9 cellular contexts compared by ENCODE assay signal in the genomic region with DNA sequence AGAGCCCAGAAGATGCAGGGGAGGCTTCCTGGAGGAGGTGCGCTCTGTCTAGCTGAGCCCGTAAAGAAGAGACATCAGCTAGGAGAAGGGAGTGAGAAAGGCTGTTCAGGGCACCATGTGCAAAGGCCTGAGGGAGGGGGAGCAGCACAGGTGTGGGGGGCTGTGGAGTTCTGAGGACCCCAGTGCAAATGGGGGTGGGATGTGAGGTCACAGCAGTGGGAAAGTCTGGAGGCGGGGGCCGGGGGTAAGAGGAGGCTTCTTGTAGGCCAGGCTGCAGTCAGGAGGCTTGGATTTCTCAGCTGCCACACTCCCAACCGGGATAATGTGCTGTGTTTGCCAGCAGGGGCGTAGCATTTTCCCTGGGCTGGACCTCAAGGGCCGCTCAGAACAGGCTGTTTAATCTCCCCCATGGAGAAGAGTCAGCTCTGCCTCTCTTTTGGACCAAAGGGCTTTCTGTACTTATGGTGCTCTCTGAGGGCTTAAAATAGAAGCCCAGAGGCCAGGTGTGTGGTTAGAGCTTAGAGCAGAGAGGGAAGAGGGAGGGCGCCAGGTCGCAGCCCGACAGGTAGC. TPM values are rescaled to one million over a fixed set of nuclear protein-coding genes. Genes with fewer than 3 reads are reported as not detected.
DNase-seq lines count a peak whose midpoint lies in the region; ATAC-seq and TF ChIP-seq lines count a peak whose summit lies in the region.
"Had no signal": no experiment of that assay in that cellular context is flagged by ENCODE, and none has a peak within 500 bp of the region (broad histone marks: within the 10 kb centered on the region; RNA-seq: fewer than 3 reads in every experiment).

No MANE protein-coding gene starts in this region.

- H3K9ac ChIP-seq in SK-N-SH (no peak overlapping the region), liver (ENCODE audit: low read depth in 1 of 2, low read length in 2 of 2) (no peak overlapping the region)

- 86% methylated on average over 10 of the region's 10 CpGs for WGBS in SK-N-SH (ENCODE audit: low lambda C conversion rate)
- WGBS in liver = 86% methylated on average over 10 of the region's 10 CpGs

- CTCF ChIA-PET in SK-N-SH (lab: Yijun Ruan, JAX) = interaction anchor here (1.4 to 1.5 kb wide), 2 partner anchors 46 to 164 kb away, joined by 3 read pairs; no protein-coding TSS in a partner anchor

- H3K36me3 ChIP-seq in SK-N-SH (replicated peaks in 1 of 2; ENCODE audit: control insufficient read depth in 1 of 2, insufficient read depth in 2 of 2, low read length in 1 of 2) (no peaks in the 10 kb centered on the region), liver (ENCODE audit: control insufficient read depth in 4 of 4, insufficient read depth in 3 of 4, low read depth in 1 of 4, low read length in 3 of 4) (no peaks in the 10 kb centered on the region), uterus (no peaks in the 10 kb centered on the region)

- H3K4me1 ChIP-seq in SK-N-SH (ENCODE audit: control insufficient read depth in 1 of 2, insufficient read depth in 2 of 2, low read depth in 1 of 2, low read length in 1 of 2) (peaks cover 0 to 29% of the 10 kb centered on the region in 2 experiments; a peak in 1 of 4 replicates), liver (ENCODE audit: control insufficient read depth in 4 of 4, insufficient read depth in 4 of 4, low read length in 3 of 4) (peaks cover 0 to under 1% (median 0%) of the 10 kb centered on the region in 4 donors), uterus (peaks cover 0 to 28% of the 10 kb centered on the region in 2 donors)

- no peaks in the 10 kb centered on the region for H3K9me3 ChIP-seq in SK-N-SH
- H3K9me3 ChIP-seq in liver (ENCODE audit: control insufficient read depth in 4 of 4, low read length in 3 of 4) = no peaks in the 10 kb centered on the region
- no peaks in the 10 kb centered on the region for H3K9me3 ChIP-seq in uterus

- peaks cover 13% of the 10 kb centered on the region; the same call in 1 of the 2 replicates for H3K79me2 ChIP-seq in SK-N-SH (ENCODE audit: insufficient read depth)

- no peaks in the 10 kb centered on the region for H3K27me3 ChIP-seq in SK-N-SH (ENCODE audit: insufficient read depth)
- H3K27me3 ChIP-seq in liver (ENCODE audit: control insufficient read depth in 4 of 4, insufficient read depth in 4 of 4, low read length in 3 of 4) = no peaks in the 10 kb centered on the region
- H3K27me3 ChIP-seq in uterus = no peaks in the 10 kb centered on the region

- no peaks in the 10 kb centered on the region for H3K9me2 ChIP-seq in SK-N-SH

- TF ChIP-seq RAD21 in SK-N-SH (IDR thresholded peaks at IDR 0.05; ENCODE audit: low read length) = no peak
- peak in 1 of 2 donors; percentile 18 for TF ChIP-seq RAD21 in liver (IDR thresholded peaks at IDR 0.05)

- ATAC-seq in SK-N-SH treated with all-trans-retinoic acid at 6 μM for 48 hours (peak; percentile 29; the same call in 2 of the 3 replicates), GM21576 (IDR thresholded peaks at IDR 0.05; ENCODE audit: unreplicated experiment) (no peak)

- TF ChIP-seq POLR2A in uterus (IDR thresholded peaks at IDR 0.05) = no peak

- TF ChIP-seq CTCF in SK-N-SH (IDR thresholded peaks at IDR 0.05) (no peak), liver (IDR thresholded peaks at IDR 0.05; ENCODE audit: low read depth, low read length, missing input control) (peak; percentile 10), uterus (IDR thresholded peaks at IDR 0.05) (peak; percentile 40 to 55 (median 44))

- peaks cover 4% of the 10 kb centered on the region for H3F3A ChIP-seq in SK-N-SH (replicated peaks; ENCODE audit: insufficient read depth)

- 0 out of 2 replicates have a peak, but pooled peaks cover 3% of the 10 kb centered on the region for H4K20me1 ChIP-seq in SK-N-SH (ENCODE audit: insufficient read depth)

- H3K4me3 ChIP-seq in SK-N-SH (ENCODE audit: low read depth in 2 of 2, low read length in 1 of 2) (no peak overlapping the region), liver (ENCODE audit: low read depth in 1 of 3, low read length in 3 of 3) (no peak overlapping the region), uterus (no peak overlapping the region)

- intact Hi-C loops in uterus (cut with DNase I; ENCODE audit: low total_unique reads) = loop anchor here (10.0 kb wide), 1 partner anchor 82 kb away; no protein-coding TSS in a partner anchor

- POLR2A ChIA-PET in SK-N-SH (lab: Yijun Ruan, JAX) = no interaction called here

- H3K27ac ChIP-seq in SK-N-SH (ENCODE audit: low read depth in 2 of 2, low read length in 1 of 2) (no peak overlapping the region), liver (ENCODE audit: low read depth in 1 of 2, low read length in 2 of 2) (peak overlapping the region; percentile 30 to 37), uterus (peak overlapping the region; percentile 64 to 98)
- H3K27ac ChIP-seq: C4-2B had no signal

- H2AFZ ChIP-seq in SK-N-SH (ENCODE audit: low read depth) = no peak overlapping the region

- no peak for TF ChIP-seq EP300 in SK-N-SH (IDR thresholded peaks at IDR 0.05; ENCODE audit: borderline replicate concordance in 1 of 2, low read depth in 1 of 2, low read length in 1 of 2)

- DNase-seq in SK-N-SH (no peak), cerebellar cortex (ENCODE audit: low spot score) (peak; percentile 22), uterus (peak; percentile 62 to 68), SHP77 (lab: John Stamatoyannopoulos, UW) (no peak), NCI-H446 treated with DMSO at 0.1 percent for 48 hours (lab: John Stamatoyannopoulos, UW) (no peak)

- H3K4me2 ChIP-seq in SK-N-SH = no peak overlapping the region

TF ChIP-seq in SK-N-SH treated with all-trans-retinoic acid at 6 μM for 48 hours, 23 proteins besides CTCF, POLR2A, EP300 and RAD21:
- TF ChIP-seq CSDC2 (CRISPR knock-in tag; IDR thresholded peaks at IDR 0.05) = no peak
- no peak for TF ChIP-seq RARB (CRISPR knock-in tag; IDR thresholded peaks at IDR 0.05)
- no peak for TF ChIP-seq OSR1 (CRISPR knock-in tag; IDR thresholded peaks at IDR 0.05)
- TF ChIP-seq TOX (CRISPR knock-in tag; IDR thresholded peaks at IDR 0.05; ENCODE audit: borderline replicate concordance) = no peak
- TF ChIP-seq ZNF8 (CRISPR knock-in tag; IDR thresholded peaks at IDR 0.05) = no peak

TF ChIP-seq in SK-N-SH, 30 proteins besides CTCF, POLR2A, EP300 and RAD21 (continues in another document):
- TF ChIP-seq CHD2 (IDR thresholded peaks at IDR 0.05; ENCODE audit: low read length, partially characterized antibody) (no peak), SIN3A (IDR thresholded peaks at IDR 0.05; ENCODE audit: borderline replicate concordance, low read depth, low read length) (no peak), RCOR1 (IDR thresholded peaks at IDR 0.05; ENCODE audit: low read length) (no peak)
- TF ChIP-seq, protein P1, sequence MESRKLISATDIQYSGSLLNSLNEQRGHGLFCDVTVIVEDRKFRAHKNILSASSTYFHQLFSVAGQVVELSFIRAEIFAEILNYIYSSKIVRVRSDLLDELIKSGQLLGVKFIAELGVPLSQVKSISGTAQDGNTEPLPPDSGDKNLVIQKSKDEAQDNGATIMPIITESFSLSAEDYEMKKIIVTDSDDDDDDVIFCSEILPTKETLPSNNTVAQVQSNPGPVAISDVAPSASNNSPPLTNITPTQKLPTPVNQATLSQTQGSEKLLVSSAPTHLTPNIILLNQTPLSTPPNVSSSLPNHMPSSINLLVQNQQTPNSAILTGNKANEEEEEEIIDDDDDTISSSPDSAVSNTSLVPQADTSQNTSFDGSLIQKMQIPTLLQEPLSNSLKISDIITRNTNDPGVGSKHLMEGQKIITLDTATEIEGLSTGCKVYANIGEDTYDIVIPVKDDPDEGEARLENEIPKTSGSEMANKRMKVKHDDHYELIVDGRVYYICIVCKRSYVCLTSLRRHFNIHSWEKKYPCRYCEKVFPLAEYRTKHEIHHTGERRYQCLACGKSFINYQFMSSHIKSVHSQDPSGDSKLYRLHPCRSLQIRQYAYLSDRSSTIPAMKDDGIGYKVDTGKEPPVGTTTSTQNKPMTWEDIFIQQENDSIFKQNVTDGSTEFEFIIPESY (IDR thresholded peaks at IDR 0.05; ENCODE audit: borderline replicate concordance, low read depth) = no peak

TF ChIP-seq in liver, 16 proteins besides CTCF, POLR2A, EP300 and RAD21 (continues in another document):
- TF ChIP-seq HNF4G (IDR thresholded peaks at IDR 0.05) (no peak), NR2F2 (IDR thresholded peaks at IDR 0.05) (no peak), EGR1 (IDR thresholded peaks at IDR 0.05; ENCODE audit: low read depth in 2 of 2) (no peak), GABPA (IDR thresholded peaks at IDR 0.05 in 1 of 2, conservative IDR thresholded peaks at IDR 0.05 in 1 of 2) (no peak), RXRA (IDR thresholded peaks at IDR 0.05) (no peak)
- TF ChIP-seq, protein P2, sequence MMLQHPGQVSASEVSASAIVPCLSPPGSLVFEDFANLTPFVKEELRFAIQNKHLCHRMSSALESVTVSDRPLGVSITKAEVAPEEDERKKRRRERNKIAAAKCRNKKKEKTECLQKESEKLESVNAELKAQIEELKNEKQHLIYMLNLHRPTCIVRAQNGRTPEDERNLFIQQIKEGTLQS (IDR thresholded peaks at IDR 0.05) = no peak
- TF ChIP-seq, protein P3, sequence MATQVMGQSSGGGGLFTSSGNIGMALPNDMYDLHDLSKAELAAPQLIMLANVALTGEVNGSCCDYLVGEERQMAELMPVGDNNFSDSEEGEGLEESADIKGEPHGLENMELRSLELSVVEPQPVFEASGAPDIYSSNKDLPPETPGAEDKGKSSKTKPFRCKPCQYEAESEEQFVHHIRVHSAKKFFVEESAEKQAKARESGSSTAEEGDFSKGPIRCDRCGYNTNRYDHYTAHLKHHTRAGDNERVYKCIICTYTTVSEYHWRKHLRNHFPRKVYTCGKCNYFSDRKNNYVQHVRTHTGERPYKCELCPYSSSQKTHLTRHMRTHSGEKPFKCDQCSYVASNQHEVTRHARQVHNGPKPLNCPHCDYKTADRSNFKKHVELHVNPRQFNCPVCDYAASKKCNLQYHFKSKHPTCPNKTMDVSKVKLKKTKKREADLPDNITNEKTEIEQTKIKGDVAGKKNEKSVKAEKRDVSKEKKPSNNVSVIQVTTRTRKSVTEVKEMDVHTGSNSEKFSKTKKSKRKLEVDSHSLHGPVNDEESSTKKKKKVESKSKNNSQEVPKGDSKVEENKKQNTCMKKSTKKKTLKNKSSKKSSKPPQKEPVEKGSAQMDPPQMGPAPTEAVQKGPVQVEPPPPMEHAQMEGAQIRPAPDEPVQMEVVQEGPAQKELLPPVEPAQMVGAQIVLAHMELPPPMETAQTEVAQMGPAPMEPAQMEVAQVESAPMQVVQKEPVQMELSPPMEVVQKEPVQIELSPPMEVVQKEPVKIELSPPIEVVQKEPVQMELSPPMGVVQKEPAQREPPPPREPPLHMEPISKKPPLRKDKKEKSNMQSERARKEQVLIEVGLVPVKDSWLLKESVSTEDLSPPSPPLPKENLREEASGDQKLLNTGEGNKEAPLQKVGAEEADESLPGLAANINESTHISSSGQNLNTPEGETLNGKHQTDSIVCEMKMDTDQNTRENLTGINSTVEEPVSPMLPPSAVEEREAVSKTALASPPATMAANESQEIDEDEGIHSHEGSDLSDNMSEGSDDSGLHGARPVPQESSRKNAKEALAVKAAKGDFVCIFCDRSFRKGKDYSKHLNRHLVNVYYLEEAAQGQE (IDR thresholded peaks at IDR 0.05) = no peak

RNA-seq across cellular contexts. Expression of a gene that starts 5.7 kb away (rescaled TPM):
- 2.2 and 2.8 TPM in 2 replicates for polyA plus RNA-seq in SK-N-SH (2012; rRNA removed)
- polyA plus RNA-seq in SK-N-SH (2012; cell fraction: cytosol; rRNA removed) = 1.8 and 2.8 TPM in 2 replicates
- 6.2 and 7.7 TPM in 2 replicates for polyA plus RNA-seq in SK-N-SH (2012; cell fraction: nucleus; rRNA removed)
- 10 to 100 TPM in 1 of 2 donors, 1 to 10 TPM in 1; 4.8 to 10.0 TPM for total RNA-seq in liver
- polyA plus RNA-seq in liver = 1 to 10 TPM; 1.5 to 6.3 TPM
- total RNA-seq in uterus = 100 to 1,000 TPM in 1 of 4 donors, 10 to 100 TPM in 3; 51.1 to 136 (median 74.1) TPM

Comparison
In these comparisons a context has a peak if more than half of its experiments do, and no peak if none do; other contexts are left out.
1. DNase-seq: peak in cerebellar cortex (single experiment) and uterus (2 of 2); none in SK-N-SH (single experiment), SHP77 (0 of 2) and NCI-H446 treated with DMSO at 0.1 percent for 48 hours (single experiment).
2. H3K27ac ChIP-seq: peak in liver (2 of 2) and uterus (2 of 2); none in SK-N-SH (0 of 2).
3. RNA of a gene that starts 5.7 kb away (total RNA-seq): 51.1 to 136 TPM in uterus; 4.8 to 10.0 TPM in liver; every median in the first group is over 4 times any median in the second.